8 cellular contexts compared by ENCODE assay signal in genomic region chr12:132142679-132143327, GRCh38. TPM values are rescaled to one million over a fixed set of nuclear protein-coding genes. Genes with fewer than 3 reads are reported as not detected.
DNase-seq lines count a peak whose midpoint lies in the region; ATAC-seq and TF ChIP-seq lines count a peak whose summit lies in the region.

No MANE protein-coding gene starts in this region.

- peak overlapping the region in 9 of 10 donors; percentile 47 to 92 (median 78) for H3K27ac Mint-ChIP-seq in naive thymus-derived CD8-positive, alpha-beta T cell

- peaks cover 19% of the 10 kb centered on the region for H3K4me1 ChIP-seq in colonic mucosa

- TF ChIP-seq CTCF in AG09309 (IDR thresholded peaks at IDR 0.05; ENCODE audit: control insufficient read depth, insufficient read depth, low read depth, low read length, missing control alignments) (no peak), colonic mucosa (IDR thresholded peaks at IDR 0.05) (no peak)

- peaks cover 14 to 39% (median 30%) of the 10 kb centered on the region in 4 donors for H3K4me1 Mint-ChIP-seq in naive thymus-derived CD8-positive, alpha-beta T cell

- peaks cover 0 to 28% (median 5%) of the 10 kb centered on the region in 3 donors for H3K36me3 Mint-ChIP-seq in naive thymus-derived CD8-positive, alpha-beta T cell

- peaks cover 7% of the 10 kb centered on the region for H3K36me3 ChIP-seq in colonic mucosa

- peak overlapping the region; percentile 61 to 92 for H3K9ac ChIP-seq in colonic mucosa (ENCODE audit: low read depth in 2 of 2, low read length in 2 of 2)

- H3K4me3 ChIP-seq in AG09309 (ENCODE audit: control insufficient read depth, low read depth, low read length) (peak overlapping the region; percentile 94), colonic mucosa (peak overlapping the region; percentile 98)
- H3K4me3 ChIP-seq in Jurkat, Clone E6-1 (ENCODE audit: low read length), result peak overlapping the region; percentile 76

- no peak for ATAC-seq in naive thymus-derived CD8-positive, alpha-beta T cell
- no peak for ATAC-seq in GM21737 (IDR thresholded peaks at IDR 0.05; ENCODE audit: unreplicated experiment)

- H3K4me3 Mint-ChIP-seq in naive thymus-derived CD8-positive, alpha-beta T cell, result peak overlapping the region; percentile 76 to 96 (median 84)

- no peak for DNase-seq in AG09309 (ENCODE audit: low read depth)
- no peak for DNase-seq in Jurkat, Clone E6-1 (ENCODE audit: low read depth, low spot score)
- no peak for DNase-seq in colonic mucosa
- DNase-seq in naive thymus-derived CD8-positive, alpha-beta T cell, result peak in 2 of 10 donors; percentile 16 to 44
- DNase-seq in medulla oblongata (ENCODE audit: extremely low spot score), result no peak
- DNase-seq in activated gamma-delta T cell (lab: John Stamatoyannopoulos, UW), result no peak
- no peak for DNase-seq in NCI-H1105 (lab: John Stamatoyannopoulos, UW)

- intact Hi-C loops in colonic mucosa (cut with DNase I), result no loop called here

- POLR2A ChIA-PET in naive thymus-derived CD8-positive, alpha-beta T cell (lab: Charles Lee), result interaction anchor here (0.6 to 1.4 kb wide), 4 partner anchors 8 to 76 kb away, joined by 3 to 4 read pairs (median 3); no protein-coding TSS in a partner anchor

- peaks cover 0 to 2% (median 0%) of the 10 kb centered on the region in 5 donors for H3K27me3 Mint-ChIP-seq in naive thymus-derived CD8-positive, alpha-beta T cell

- no peaks in the 10 kb centered on the region for H3K27me3 ChIP-seq in colonic mucosa

- H3K9me3 Mint-ChIP-seq in naive thymus-derived CD8-positive, alpha-beta T cell, result peaks cover 0 to 2% (median 0%) of the 10 kb centered on the region in 9 donors

- H3K27ac ChIP-seq in colonic mucosa, result no peak overlapping the region

- H3K9me3 ChIP-seq in colonic mucosa, result no peaks in the 10 kb centered on the region

RNA-seq across cellular contexts. Expression of gene DDX51, which starts 1.3 kb away (rescaled TPM):
- 39.4 TPM for polyA plus RNA-seq in Jurkat, Clone E6-1 (2012; ENCODE audit: insufficient read depth, insufficient read length)
- total RNA-seq in colonic mucosa, result 10 to 100 TPM in 1 of 2 donors, 1 to 10 TPM in 1; 9.4 to 22.9 TPM
- total RNA-seq in naive thymus-derived CD8-positive, alpha-beta T cell, result 10 to 100 TPM; 55.7 to 57.9 TPM
- polyA plus RNA-seq in naive thymus-derived CD8-positive, alpha-beta T cell, result 10 to 100 TPM in 1 of 3 donors, 1 to 10 TPM in 2; 7.4 to 20.9 (median 7.8) TPM

RNA-seq across cellular contexts. Expression of gene NOC4L, which starts 1.5 kb away (rescaled TPM):
- 69.1 TPM for polyA plus RNA-seq in Jurkat, Clone E6-1 (2012; ENCODE audit: insufficient read depth, insufficient read length)
- total RNA-seq in colonic mucosa, result 10 to 100 TPM; 12.5 to 29.7 TPM
- total RNA-seq in naive thymus-derived CD8-positive, alpha-beta T cell, result 10 to 100 TPM; 21.8 to 23.5 TPM
- polyA plus RNA-seq in naive thymus-derived CD8-positive, alpha-beta T cell, result 10 to 100 TPM; 20.0 to 31.2 (median 23.7) TPM
